ENCODE assay signal across 25 cellular contexts in genomic region chr4:138507527-138507926, GRCh38.
A peak's percentile ranks its signal among the peaks of the same experiment; 100 is the strongest.
DNase-seq lines count a peak whose midpoint lies in the region; ATAC-seq, FAIRE-seq and TF ChIP-seq lines count a peak whose summit lies in the region.
"Had no signal": no experiment of that assay in that cellular context is flagged by ENCODE, and none has a peak within 500 bp of the region (broad histone marks: within the 10 kb centered on the region; RNA-seq: fewer than 3 reads in every experiment).

No MANE protein-coding gene starts in this region.

- no peak for TF ChIP-seq RAD21 in HepG2 (CRISPR knock-in tag; IDR thresholded peaks at IDR 0.05)

- no peak for DNase-seq in HepG2 (ENCODE audit: low spot score)
- DNase-seq in right lobe of liver = no peak
- DNase-seq in choroid plexus epithelial cell (ENCODE audit: low read depth) = peak; percentile 93
- peak; percentile 22 for DNase-seq in hepatocyte (ENCODE audit: low spot score)
- DNase-seq in activated CD4-positive, alpha-beta T cell treated with anti-CD3 and anti-CD28 coated beads for 36 hours = no peak
- no peak for DNase-seq in frontal cortex (ENCODE audit: low spot score in 2 of 2)
- no peak for DNase-seq in Peyer's patch
- DNase-seq: 8988T; activated CD4-positive, alpha-beta T cell treated with anti-CD3 and anti-CD28 coated beads for 48 hours; foreskin keratinocyte; islet precursor cell; NCI-H146; NCI-H510A treated with DMSO at 0.1 percent for 48 hours; NK-92 treated with Interleukin-12 subunit alpha and Interleukin-12 subunit beta, amount 100 ng/mL, for 24 hours; SJCRH30; stimulated activated naive B cell treated with anti-CD40 and anti-IgM and Interleukin-4, amounts not matched to agents 10 μg/mL and 1 μg/mL and 100 μg/mL, for 72 hours had no signal

- no peaks in the 10 kb centered on the region for H3K79me2 ChIP-seq in HepG2 (ENCODE audit: insufficient read depth, low read length)
- no peaks in the 10 kb centered on the region for H3K79me2 ChIP-seq in hepatocyte

- peak; percentile 52; the same call in 2 of the 3 replicates for ATAC-seq in HepG2
- ATAC-seq in right lobe of liver = no peak
- ATAC-seq in HG03520 (IDR thresholded peaks at IDR 0.05; ENCODE audit: unreplicated experiment) = no peak
- no peak for ATAC-seq in activated CD4-positive, alpha-beta T cell treated with anti-CD3 and anti-CD28 coated beads for 36 hours
- ATAC-seq: activated naive CD4-positive, alpha-beta T cell treated with anti-CD3 and anti-CD28 coated beads, Interleukin-2, amount 50 U/mL, for 72 hours; foreskin keratinocyte; Panc1; stimulated activated naive B cell treated with anti-CD40 and anti-IgM and Interleukin-4, amounts not matched to agents 10 μg/mL and 1 μg/mL and 100 μg/mL, for 72 hours had no signal

- H3K9ac ChIP-seq in HepG2 (ENCODE audit: insufficient read depth, low read depth, low read length) = no peak overlapping the region
- H3K9ac ChIP-seq: BLaER1 treated with 17β-estradiol and CSF1 and Interleukin-3, amounts not matched to agents 10 nM and 100 nM had no signal

- POLR2A ChIA-PET in HepG2 (lab: Yijun Ruan, JAX) = no interaction called here
- POLR2A ChIA-PET in activated CD4-positive, alpha-beta T cell treated with anti-CD3 and anti-CD28 coated beads for 36 hours (lab: Charles Lee) = no interaction called here

- 0 out of 2 replicates have a peak, but pooled peaks cover 3% of the 10 kb centered on the region for H3K9me3 ChIP-seq in HepG2 (ENCODE audit: low read length)
- H3K9me3 ChIP-seq in right lobe of liver = no peaks in the 10 kb centered on the region
- no peaks in the 10 kb centered on the region for H3K9me3 ChIP-seq in hepatocyte (ENCODE audit: low read depth)
- H3K9me3 ChIP-seq in Peyer's patch = no peaks in the 10 kb centered on the region
- H3K9me3 ChIP-seq: SJCRH30, thoracic aorta had no signal

- intact Hi-C loops in HepG2 (cut with micrococcal nuclease; ENCODE audit: unreplicated experiment) = no loop called here
- intact Hi-C loops in right lobe of liver (cut with DNase I) = no loop called here
- intact Hi-C loops in activated CD4-positive, alpha-beta T cell treated with anti-CD3 and anti-CD28 coated beads for 36 hours (cut with DNase I, micrococcal nuclease) = no loop called here

- no peak overlapping the region for H3K4me3 Mint-ChIP-seq in activated CD4-positive, alpha-beta T cell treated with anti-CD3 and anti-CD28 coated beads for 36 hours
- H3K4me3 Mint-ChIP-seq: stimulated activated naive B cell treated with anti-CD40 and anti-IgM and Interleukin-4, amounts not matched to agents 10 μg/mL and 1 μg/mL and 100 μg/mL, for 72 hours had no signal

- no peaks in the 10 kb centered on the region for H3K36me3 Mint-ChIP-seq in activated CD4-positive, alpha-beta T cell treated with anti-CD3 and anti-CD28 coated beads for 36 hours (ENCODE audit: low read depth)
- H3K36me3 Mint-ChIP-seq: stimulated activated naive B cell treated with anti-CD40 and anti-IgM and Interleukin-4, amounts not matched to agents 10 μg/mL and 1 μg/mL and 100 μg/mL, for 72 hours had no signal

- H3K9me3 Mint-ChIP-seq in activated CD4-positive, alpha-beta T cell treated with anti-CD3 and anti-CD28 coated beads for 36 hours (ENCODE audit: low read depth) = peaks cover 6% of the 10 kb centered on the region

- H3K27ac Mint-ChIP-seq in activated CD4-positive, alpha-beta T cell treated with anti-CD3 and anti-CD28 coated beads for 36 hours = no peak overlapping the region
- H3K27ac Mint-ChIP-seq: activated naive CD4-positive, alpha-beta T cell treated with anti-CD3 and anti-CD28 coated beads, Interleukin-2, amount 50 U/mL, for 72 hours; stimulated activated naive B cell treated with anti-CD40 and anti-IgM and Interleukin-4, amounts not matched to agents 10 μg/mL and 1 μg/mL and 100 μg/mL, for 72 hours had no signal

- H3K27me3 ChIP-seq in HepG2 (ENCODE audit: control insufficient read depth in 1 of 2, insufficient read depth in 2 of 2, low read length in 2 of 2) = no peaks in the 10 kb centered on the region
- H3K27me3 ChIP-seq in right lobe of liver = no peaks in the 10 kb centered on the region
- no peaks in the 10 kb centered on the region for H3K27me3 ChIP-seq in hepatocyte
- H3K27me3 ChIP-seq in Peyer's patch = no peaks in the 10 kb centered on the region
- H3K27me3 ChIP-seq: BLaER1 treated with 17β-estradiol and CSF1 and Interleukin-3, amounts not matched to agents 10 nM and 100 nM; foreskin keratinocyte; SJCRH30 had no signal

- H3K4me3 ChIP-seq in HepG2 (replicated peaks in 1 of 3; ENCODE audit: insufficient read depth in 1 of 3, low read depth in 2 of 3, low read length in 3 of 3) (no peak overlapping the region), right lobe of liver (no peak overlapping the region), choroid plexus epithelial cell (ENCODE audit: low read depth, low read length) (no peak overlapping the region), hepatocyte (no peak overlapping the region), Peyer's patch (no peak overlapping the region)
- H3K4me3 ChIP-seq: BLaER1 treated with 17β-estradiol and CSF1 and Interleukin-3, amounts not matched to agents 10 nM and 100 nM; coronary artery; lung; SJCRH30; smooth muscle cell; thoracic aorta had no signal

- no peaks in the 10 kb centered on the region for H3K9me2 ChIP-seq in hepatocyte (replicated peaks; ENCODE audit: insufficient read depth)

- no TSS peak for BruUV-seq in HepG2 (replicated peaks; lab: Mats Ljungman, UMichigan)

- CTCF ChIA-PET in HepG2 (lab: Yijun Ruan, JAX; ENCODE audit: low intra/inter-chr PET ratio, low total read pairs) = no interaction called here
- CTCF ChIA-PET in activated CD4-positive, alpha-beta T cell treated with anti-CD3 and anti-CD28 coated beads for 36 hours (lab: Charles Lee) = interaction anchor here (0.6 kb wide), 1 partner anchor 341 kb away, joined by 3 read pairs; no protein-coding TSS in a partner anchor

- no peak for TF ChIP-seq EP300 in HepG2 (IDR thresholded peaks at IDR 0.05; ENCODE audit: low read depth in 2 of 2, low read length in 2 of 2)
- no peak for TF ChIP-seq EP300 in HepG2 (CRISPR knock-in tag; IDR thresholded peaks at IDR 0.05; ENCODE audit: borderline replicate concordance)

- H3K4me2 ChIP-seq in HepG2 (ENCODE audit: low read depth, low read length) (no peak overlapping the region), hepatocyte (peak overlapping the region; percentile 36)
- H3K4me2 ChIP-seq: BLaER1 treated with 17β-estradiol and CSF1 and Interleukin-3, amounts not matched to agents 10 nM and 100 nM; smooth muscle cell had no signal

- TF ChIP-seq CTCF in HepG2 (CRISPR knock-in tag; IDR thresholded peaks at IDR 0.05) (no peak), right lobe of liver (IDR thresholded peaks at IDR 0.05) (no peak), choroid plexus epithelial cell (conservative IDR thresholded peaks at IDR 0.05; ENCODE audit: low read depth, low read length) (no peak), hepatocyte (IDR thresholded peaks at IDR 0.05; ENCODE audit: poor library complexity) (no peak), Peyer's patch (IDR thresholded peaks at IDR 0.05) (no peak)

- FAIRE-seq in HepG2 (lab: Jason Lieb, UNC) (no peak), frontal cortex (lab: Jason Lieb, UNC) (no peak)
- FAIRE-seq: H54 had no signal

- no peaks in the 10 kb centered on the region for H3K4me1 Mint-ChIP-seq in activated CD4-positive, alpha-beta T cell treated with anti-CD3 and anti-CD28 coated beads for 36 hours
- H3K4me1 Mint-ChIP-seq: stimulated activated naive B cell treated with anti-CD40 and anti-IgM and Interleukin-4, amounts not matched to agents 10 μg/mL and 1 μg/mL and 100 μg/mL, for 72 hours had no signal

- 0% methylated on average over 2 of the region's 2 CpGs for WGBS in HepG2 (ENCODE audit: low lambda C conversion rate)
- 27% methylated on average over 2 of the region's 2 CpGs for WGBS in right lobe of liver (ENCODE audit: insufficient coverage, low coverage, low lambda C conversion rate, missing lambda C conversion rate)
- WGBS in hepatocyte (ENCODE audit: low lambda C conversion rate, missing lambda C conversion rate) = 21% methylated on average over 2 of the region's 2 CpGs

- no peak overlapping the region for H3K27ac ChIP-seq in HepG2 (ENCODE audit: extremely low read length, insufficient read depth, low read length)
- H3K27ac ChIP-seq in right lobe of liver = no peak overlapping the region
- H3K27ac ChIP-seq in hepatocyte = peak overlapping the region; percentile 63
- H3K27ac ChIP-seq in Peyer's patch = no peak overlapping the region
- H3K27ac ChIP-seq: BLaER1 treated with 17β-estradiol and CSF1 and Interleukin-3, amounts not matched to agents 10 nM and 100 nM; coronary artery; foreskin keratinocyte; SJCRH30; thoracic aorta had no signal

- TF ChIP-seq POLR2A in HepG2 (IDR thresholded peaks at IDR 0.05; ENCODE audit: insufficient read depth in 1 of 2, low read depth in 2 of 2, low read length in 2 of 2) = no peak
- no peak for TF ChIP-seq POLR2A in right lobe of liver (IDR thresholded peaks at IDR 0.05)
- no peak for TF ChIP-seq POLR2A in Peyer's patch (IDR thresholded peaks at IDR 0.05)

- H3K36me3 ChIP-seq in HepG2 (replicated peaks in 1 of 2; ENCODE audit: control insufficient read depth in 1 of 2, insufficient read depth in 2 of 2, low read length in 2 of 2) (no peaks in the 10 kb centered on the region), right lobe of liver (no peaks in the 10 kb centered on the region), hepatocyte (replicated peaks; ENCODE audit: insufficient read depth, low read depth) (no peaks in the 10 kb centered on the region), Peyer's patch (no peaks in the 10 kb centered on the region)
- H3K36me3 ChIP-seq: BLaER1 treated with 17β-estradiol and CSF1 and Interleukin-3, amounts not matched to agents 10 nM and 100 nM; SJCRH30; thoracic aorta had no signal

- in situ Hi-C loops in HepG2 (cut with HindIII; ENCODE audit: extremely low pct_ligation_motif_present, low pct_unique_long_range_greater_than_20kb) = loop anchor here (25.0 kb wide), 1 partner anchor 470 kb away; no protein-coding TSS in a partner anchor

- no peaks in the 10 kb centered on the region for H4K20me1 ChIP-seq in HepG2 (ENCODE audit: insufficient read depth, low read length)
- no peaks in the 10 kb centered on the region for H4K20me1 ChIP-seq in hepatocyte (ENCODE audit: insufficient read depth, poor library complexity, severe bottlenecking)
- H4K20me1 ChIP-seq: BLaER1 treated with 17β-estradiol and CSF1 and Interleukin-3, amounts not matched to agents 10 nM and 100 nM had no signal

- H2AFZ ChIP-seq in HepG2 (ENCODE audit: low read length) = no peak overlapping the region
- H2AFZ ChIP-seq in hepatocyte = no peak overlapping the region

- H3K4me1 ChIP-seq in HepG2 (ENCODE audit: insufficient read depth, low read length) (peaks cover 7% of the 10 kb centered on the region; the same call in 1 of the 2 replicates), right lobe of liver (no peaks in the 10 kb centered on the region), hepatocyte (ENCODE audit: insufficient read depth) (peaks cover 4% of the 10 kb centered on the region), Peyer's patch (no peaks in the 10 kb centered on the region)
- H3K4me1 ChIP-seq: BLaER1 treated with 17β-estradiol and CSF1 and Interleukin-3, amounts not matched to agents 10 nM and 100 nM; foreskin keratinocyte had no signal

- peaks cover 4% of the 10 kb centered on the region for H3K27me3 Mint-ChIP-seq in activated CD4-positive, alpha-beta T cell treated with anti-CD3 and anti-CD28 coated beads for 36 hours
- H3K27me3 Mint-ChIP-seq: stimulated activated naive B cell treated with anti-CD40 and anti-IgM and Interleukin-4, amounts not matched to agents 10 μg/mL and 1 μg/mL and 100 μg/mL, for 72 hours had no signal

Comparison
In these comparisons a context has a peak if more than half of its experiments do, and no peak if none do; other contexts are left out.
1. DNase-seq: peak in choroid plexus epithelial cell (single experiment) and hepatocyte (single experiment); none in HepG2 (single experiment), right lobe of liver (0 of 3), activated CD4-positive, alpha-beta T cell treated with anti-CD3 and anti-CD28 coated beads for 36 hours (single experiment), frontal cortex (0 of 2) and Peyer's patch (0 of 3).